Comparison of ENCODE assay signal across 1 cellular context in genomic region chr5:143573568-143574170, GRCh38.
TF ChIP-seq lines count a peak whose summit lies in the region.

No MANE protein-coding gene starts in this region.

TF ChIP-seq in HepG2, 621 proteins besides CTCF, POLR2A, EP300 and RAD21 (continued from another document):
- TF ChIP-seq STAT6 (CRISPR knock-in tag; IDR thresholded peaks at IDR 0.05; ENCODE audit: borderline replicate concordance) = no peak
- no peak for TF ChIP-seq ZNF407 (CRISPR knock-in tag; IDR thresholded peaks at IDR 0.05; ENCODE audit: not compliant biosample characterization)
- TF ChIP-seq SPEN (CRISPR knock-in tag; IDR thresholded peaks at IDR 0.05; ENCODE audit: low read depth) = no peak
- TF ChIP-seq FOXC1 (CRISPR knock-in tag; IDR thresholded peaks at IDR 0.05; ENCODE audit: borderline replicate concordance) = no peak
- no peak for TF ChIP-seq CBX5 (CRISPR knock-in tag; IDR thresholded peaks at IDR 0.05; ENCODE audit: borderline replicate concordance)
- no peak for TF ChIP-seq PCBP1 (IDR thresholded peaks at IDR 0.05; ENCODE audit: borderline replicate concordance, low read depth, low read length)
- no peak for TF ChIP-seq ZNF609 (CRISPR knock-in tag; IDR thresholded peaks at IDR 0.05; ENCODE audit: borderline replicate concordance)
- TF ChIP-seq PBX2 (CRISPR knock-in tag; IDR thresholded peaks at IDR 0.05) = no peak
- no peak for TF ChIP-seq KDM3A (CRISPR knock-in tag; IDR thresholded peaks at IDR 0.05; ENCODE audit: low read depth)
